ENCODE assay signal across 8 cellular contexts in the genomic region with DNA sequence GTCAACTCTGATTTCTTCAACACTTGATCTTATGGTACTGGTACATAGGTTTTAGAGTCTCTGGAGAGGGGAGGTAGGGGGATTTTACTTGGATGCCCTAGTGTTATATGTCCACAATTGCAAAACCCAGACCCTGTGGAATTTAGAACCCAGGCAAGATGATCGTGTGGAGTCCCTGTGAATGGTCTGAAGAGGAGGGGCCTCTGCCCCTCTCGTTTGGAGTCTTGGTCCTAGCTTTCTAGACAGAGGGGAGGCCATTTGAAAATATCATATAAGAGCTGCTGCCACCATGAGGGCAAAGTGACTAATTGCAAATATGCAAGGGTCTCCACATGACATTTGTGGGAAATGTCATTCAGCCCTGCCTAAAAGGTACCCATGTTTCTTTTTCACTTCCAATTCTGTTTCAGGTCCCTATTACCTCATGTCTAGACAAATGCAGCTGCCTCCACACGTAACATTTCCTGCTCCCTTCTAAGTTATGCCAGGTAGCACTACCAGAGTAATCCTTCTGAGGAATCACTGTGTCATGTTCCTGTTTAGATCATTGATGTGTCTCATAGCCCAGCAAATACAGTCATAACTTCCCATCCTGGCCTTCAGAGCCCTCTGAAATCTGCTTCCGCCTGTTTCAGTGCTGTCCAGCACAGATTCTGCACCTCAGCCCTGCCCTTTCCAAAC.
DNase-seq lines count a peak whose midpoint lies in the region; TF ChIP-seq lines count a peak whose summit lies in the region.

No MANE protein-coding gene starts in this region.

- H3K27ac Mint-ChIP-seq in immature natural killer cell, result peak overlapping the region in 4 of 6 donors; percentile 8 to 72 (median 36)

- H3K27me3 ChIP-seq in H7 (ENCODE audit: control insufficient read depth, insufficient read depth, low read length) (no peaks in the 10 kb centered on the region), SJCRH30 (no peaks in the 10 kb centered on the region)

- H3K27me3 Mint-ChIP-seq in immature natural killer cell (ENCODE audit: low read depth in 3 of 3), result no peaks in the 10 kb centered on the region

- no peaks in the 10 kb centered on the region for H3K9me3 ChIP-seq in SJCRH30 (replicated peaks)

- peaks cover 0 to 9% (median 9%) of the 10 kb centered on the region in 3 donors for H3K36me3 Mint-ChIP-seq in immature natural killer cell

- in situ Hi-C loops in astrocyte of the spinal cord (cut with HindIII; ENCODE audit: low sequenced_read_pairs), result no loop called here

- H3K4me1 Mint-ChIP-seq in immature natural killer cell, result peaks cover 19 to 24% of the 10 kb centered on the region in 2 donors

- peak; percentile 61 for TF ChIP-seq CTCF in astrocyte of the spinal cord (IDR thresholded peaks at IDR 0.05; ENCODE audit: low read depth, low read length)

- H3K9me3 Mint-ChIP-seq in immature natural killer cell, result no peaks in the 10 kb centered on the region

- no peak overlapping the region for H3K4me3 Mint-ChIP-seq in immature natural killer cell

- H3K36me3 ChIP-seq in H7 (replicated peaks; ENCODE audit: control insufficient read depth, insufficient read depth, low read length) (no peaks in the 10 kb centered on the region; the same call in none of the 2 replicates), SJCRH30 (no peaks in the 10 kb centered on the region)

- H3K4me3 ChIP-seq in H7 (ENCODE audit: insufficient read depth, low read depth, low read length) (no peak overlapping the region), SJCRH30 (no peak overlapping the region), astrocyte of the spinal cord (ENCODE audit: low read depth, low read length) (no peak overlapping the region)

- H3K27ac ChIP-seq in SJCRH30, result no peak overlapping the region

- H3K4me1 ChIP-seq in SJCRH30, result no peaks in the 10 kb centered on the region

- peak; percentile 10 for DNase-seq in activated CD4-positive, CD25-positive, alpha-beta regulatory T cell treated with anti-CD3 and anti-CD28 coated beads, Interleukin-2, amount 50 U/mL, for 16 hours (ENCODE audit: low read depth, low spot score)
- DNase-seq in activated CD4-positive, CD25-positive, alpha-beta regulatory T cell treated with anti-CD3 and anti-CD28 coated beads, Interleukin-2, amount 50 U/mL, for 72 hours, result no peak
- DNase-seq in H7 (peak; percentile 32), Kasumi-1 (lab: John Stamatoyannopoulos, UW) (peak; percentile 67 to 78), SJCRH30 (peak; percentile 65 to 85), astrocyte of the spinal cord (ENCODE audit: low read depth, low spot score) (peak; percentile 61), immature natural killer cell (peak; percentile 34 to 45 (median 37))
- DNase-seq in stimulated activated CD4-positive, alpha-beta T cell treated with anti-CD3 and anti-CD28 coated beads, Interleukin-1b, Interleukin-23, amount 100 ng/mL, for 48 hours, result peak; percentile 45
